8 cellular contexts compared by ENCODE assay signal in genomic region chr18:6920099-6920955, GRCh38.
DNase-seq lines count a peak whose midpoint lies in the region; FAIRE-seq and TF ChIP-seq lines count a peak whose summit lies in the region.

No MANE protein-coding gene starts in this region.

- no peak overlapping the region for H2AFZ ChIP-seq in endothelial cell of umbilical vein (ENCODE audit: low read depth, low read length)

- H3K4me2 ChIP-seq in endothelial cell of umbilical vein (ENCODE audit: insufficient read depth, low read length): no peak overlapping the region

- H3K36me3 ChIP-seq in MG63 (no peaks in the 10 kb centered on the region), endothelial cell of umbilical vein (ENCODE audit: control insufficient read depth in 2 of 2, extremely low read depth in 1 of 2, insufficient read depth in 2 of 2, low read length in 2 of 2) (no peaks in the 10 kb centered on the region)

- H3K27me3 Mint-ChIP-seq in activated CD4-positive, alpha-beta T cell treated with anti-CD3 and anti-CD28 coated beads, Interleukin-2, amount 10 ng/mL, durations not matched to agents 24 days and 14 days: no peaks in the 10 kb centered on the region

- intact Hi-C loops in activated CD4-positive, alpha-beta T cell treated with anti-CD3 and anti-CD28 coated beads, Interleukin-2, amount 10 ng/mL, durations not matched to agents 24 days and 14 days (cut with micrococcal nuclease): no loop called here
- intact Hi-C loops in endothelial cell of umbilical vein (cut with micrococcal nuclease): loop anchor here (1.0 kb wide), 3 partner anchors 80 to 257 kb away; no protein-coding TSS in a partner anchor

- H3K9me3 ChIP-seq in MG63: no peaks in the 10 kb centered on the region
- no peaks in the 10 kb centered on the region for H3K9me3 ChIP-seq in endothelial cell of umbilical vein (replicated peaks; ENCODE audit: control insufficient read depth, insufficient read depth, low read length)

- dilution Hi-C loops in endothelial cell of umbilical vein (cut with MboI; ENCODE audit: extremely low pct_ligation_motif_present, low sequenced_read_pairs): no loop called here

- no peak overlapping the region for H3K27ac Mint-ChIP-seq in activated CD4-positive, alpha-beta T cell treated with anti-CD3 and anti-CD28 coated beads, Interleukin-2, amount 10 ng/mL, durations not matched to agents 24 days and 14 days

- H3K4me1 ChIP-seq in endothelial cell of umbilical vein (ENCODE audit: control insufficient read depth, extremely low read depth, insufficient read depth, low read length): no peaks in the 10 kb centered on the region

- no peak overlapping the region for H3K4me3 Mint-ChIP-seq in activated CD4-positive, alpha-beta T cell treated with anti-CD3 and anti-CD28 coated beads, Interleukin-2, amount 10 ng/mL, durations not matched to agents 24 days and 14 days

- BruUV-seq in endothelial cell of umbilical vein (replicated peaks; lab: Mats Ljungman, UMichigan): no TSS peak

- FAIRE-seq in endothelial cell of umbilical vein (lab: Jason Lieb, UNC): peak; percentile 31

- no peaks in the 10 kb centered on the region; the same call in 1 of the 2 replicates for H3K27me3 ChIP-seq in MG63
- no peaks in the 10 kb centered on the region for H3K27me3 ChIP-seq in endothelial cell of umbilical vein (ENCODE audit: control insufficient read depth in 2 of 2, insufficient read depth in 2 of 2, low read length in 2 of 2)

- H3K9ac ChIP-seq in endothelial cell of umbilical vein (replicated peaks; ENCODE audit: extremely low read depth, insufficient read depth, low read length): no peak overlapping the region

- peak; percentile 71 to 75 for TF ChIP-seq CTCF in endothelial cell of umbilical vein (IDR thresholded peaks at IDR 0.05; ENCODE audit: extremely low read depth in 1 of 2, insufficient read depth in 1 of 2, low read depth in 1 of 2, low read length in 2 of 2)

- POLR2A ChIA-PET in endothelial cell of umbilical vein (lab: Charles Lee): interaction anchor here (0.5 kb wide), 1 partner anchor 1291 kb away, joined by 3 read pairs; no protein-coding TSS in a partner anchor

- TF ChIP-seq POLR2A in endothelial cell of umbilical vein (IDR thresholded peaks at IDR 0.05; ENCODE audit: low read depth, low read length): no peak

- H3K4me1 Mint-ChIP-seq in activated CD4-positive, alpha-beta T cell treated with anti-CD3 and anti-CD28 coated beads, Interleukin-2, amount 10 ng/mL, durations not matched to agents 24 days and 14 days: no peaks in the 10 kb centered on the region

- peaks cover 4% of the 10 kb centered on the region for H3K9me3 Mint-ChIP-seq in activated CD4-positive, alpha-beta T cell treated with anti-CD3 and anti-CD28 coated beads, Interleukin-2, amount 10 ng/mL, durations not matched to agents 24 days and 14 days

- H4K20me1 ChIP-seq in endothelial cell of umbilical vein (replicated peaks; ENCODE audit: control insufficient read depth, extremely low read depth, insufficient read depth, low read length): no peaks in the 10 kb centered on the region

- in situ Hi-C loops in SK-MEL-5 (cut with HindIII; ENCODE audit: low pct_unique_long_range_greater_than_20kb, low sequenced_read_pairs): no loop called here

- DNase-seq in activated CD4-positive, alpha-beta T cell treated with anti-CD3 and anti-CD28 coated beads, Interleukin-2, amount 10 ng/mL, durations not matched to agents 24 days and 14 days: peak; percentile 73
- no peak for DNase-seq in activated CD4-positive, alpha-beta T cell treated with anti-CD3 and anti-CD28 coated beads, Interleukin-2, amount 50 U/mL, for 1 hour
- DNase-seq in MG63 (peak; percentile 20), SK-MEL-5 (ENCODE audit: low read depth, low spot score) (peak; percentile 85), endothelial cell of umbilical vein (ENCODE audit: low read depth, low spot score) (peak; percentile 64), midbrain (lab: John Stamatoyannopoulos, UW) (peak; percentile 36)
- DNase-seq in activated CD4-positive, CD25-positive, alpha-beta regulatory T cell treated with anti-CD3 and anti-CD28 coated beads, Interleukin-2, amount 50 U/mL, for 72 hours: no peak
- no peak for DNase-seq in central memory CD4-positive, alpha-beta T cell

- no peaks in the 10 kb centered on the region for H3K79me2 ChIP-seq in endothelial cell of umbilical vein (ENCODE audit: control insufficient read depth, insufficient read depth, low read length)

- CTCF ChIA-PET in endothelial cell of umbilical vein (lab: Charles Lee): interaction anchor here (0.6 to 3.8 kb wide), 32 partner anchors 8 to 1560 kb away, joined by 3 to 153 read pairs (median 4); partner anchors contain the start of gene PTPRM

- no peaks in the 10 kb centered on the region for H3K36me3 Mint-ChIP-seq in activated CD4-positive, alpha-beta T cell treated with anti-CD3 and anti-CD28 coated beads, Interleukin-2, amount 10 ng/mL, durations not matched to agents 24 days and 14 days (ENCODE audit: low read depth)

- no peak overlapping the region for H3K27ac ChIP-seq in endothelial cell of umbilical vein (ENCODE audit: insufficient read depth, low read depth, low read length)

- H3K4me3 ChIP-seq in MG63: no peak overlapping the region
- H3K4me3 ChIP-seq in endothelial cell of umbilical vein (replicated peaks in 1 of 3; ENCODE audit: insufficient read depth in 1 of 3, low read depth in 1 of 3, low read length in 3 of 3): no peak overlapping the region

- no peaks in the 10 kb centered on the region for H3K9me1 ChIP-seq in endothelial cell of umbilical vein (replicated peaks; ENCODE audit: control insufficient read depth, extremely low read depth, insufficient read depth, low read length)

TF ChIP-seq in endothelial cell of umbilical vein, 7 proteins besides CTCF, POLR2A, EP300 and RAD21:
- TF ChIP-seq EZH2 (IDR thresholded peaks at IDR 0.05; ENCODE audit: borderline replicate concordance, low read depth, low read length, severe bottlenecking) (no peak), MYC (IDR thresholded peaks at IDR 0.05; ENCODE audit: low read depth, low read length) (no peak), POLR2AphosphoS5 (IDR thresholded peaks at IDR 0.05; ENCODE audit: insufficient read depth, low read depth, low read length) (no peak), GATA2 (IDR thresholded peaks at IDR 0.05; ENCODE audit: insufficient read depth, insufficient read length, low read depth, low read length) (no peak), JUN (IDR thresholded peaks at IDR 0.05; ENCODE audit: borderline replicate concordance, insufficient read depth, insufficient read length, low read depth) (no peak), MAX (IDR thresholded peaks at IDR 0.05; ENCODE audit: insufficient read depth, insufficient read length) (no peak), FOS (IDR thresholded peaks at IDR 0.05; ENCODE audit: borderline replicate concordance, insufficient read depth, low read length) (no peak)

Comparison
In these comparisons a context has a peak if more than half of its experiments do, and no peak if none do; other contexts are left out.
1. DNase-seq: peak in activated CD4-positive, alpha-beta T cell treated with anti-CD3 and anti-CD28 coated beads, Interleukin-2, amount 10 ng/mL, durations not matched to agents 24 days and 14 days (single experiment), MG63 (single experiment), SK-MEL-5 (single experiment), endothelial cell of umbilical vein (single experiment) and midbrain (single experiment); none in activated CD4-positive, alpha-beta T cell treated with anti-CD3 and anti-CD28 coated beads, Interleukin-2, amount 50 U/mL, for 1 hour (single experiment), activated CD4-positive, CD25-positive, alpha-beta regulatory T cell treated with anti-CD3 and anti-CD28 coated beads, Interleukin-2, amount 50 U/mL, for 72 hours (single experiment) and central memory CD4-positive, alpha-beta T cell (single experiment).